ENCODE assay signal across 16 cellular contexts in the genomic region with DNA sequence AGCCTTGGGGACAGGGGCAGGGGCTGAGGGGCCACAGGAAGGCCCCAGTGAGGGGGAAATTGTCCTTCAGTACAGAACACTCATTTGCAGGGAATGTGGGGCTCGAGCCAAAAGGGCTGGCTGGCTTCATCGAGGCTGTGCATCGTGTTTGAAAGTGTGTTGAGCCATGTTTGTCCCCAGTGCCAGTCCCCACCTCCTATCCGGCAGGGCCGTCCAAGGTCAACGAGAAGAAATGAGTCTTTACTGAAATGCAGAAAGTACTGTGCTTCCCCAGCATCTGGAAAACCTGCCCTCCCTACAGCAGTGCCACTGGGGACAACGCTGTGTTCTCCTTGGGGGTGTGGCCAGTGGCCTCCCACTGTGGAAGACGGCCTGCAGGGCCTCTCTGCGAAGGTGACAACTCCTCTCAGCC.
DNase-seq lines count a peak whose midpoint lies in the region; TF ChIP-seq lines count a peak whose summit lies in the region.
"Had no signal": no experiment of that assay in that cellular context is flagged by ENCODE, and none has a peak within 500 bp of the region (broad histone marks: within the 10 kb centered on the region; RNA-seq: fewer than 3 reads in every experiment).

No MANE protein-coding gene starts in this region.

- 72% methylated on average over 5 of the region's 9 CpGs for WGBS in esophagus muscularis mucosa
- 62 to 68% methylated on average over 5 to 8 of the region's 9 CpGs for WGBS in esophagus squamous epithelium, 2 donors

- intact Hi-C loops in esophagus muscularis mucosa (cut with DNase I), result no loop called here
- intact Hi-C loops in esophagus squamous epithelium (cut with DNase I), result no loop called here

- TF ChIP-seq CTCF in esophagus muscularis mucosa (IDR thresholded peaks at IDR 0.05) (no peak), esophagus squamous epithelium (IDR thresholded peaks at IDR 0.05) (no peak)

- H3K4me1 ChIP-seq in esophagus muscularis mucosa (peaks cover 0 to 24% (median 8%) of the 10 kb centered on the region in 4 donors), esophagus squamous epithelium (peaks cover 0 to 10% (median 0%) of the 10 kb centered on the region in 3 donors)
- H3K4me1 ChIP-seq: BE2C, SJCRH30 had no signal

- no peak for TF ChIP-seq EP300 in esophagus muscularis mucosa (IDR thresholded peaks at IDR 0.05)

- H3K4me3 ChIP-seq in esophagus muscularis mucosa (no peak overlapping the region), esophagus squamous epithelium (no peak overlapping the region)
- H3K4me3 ChIP-seq: GM12878, SJCRH30 had no signal

- H3K36me3 ChIP-seq in esophagus muscularis mucosa (no peaks in the 10 kb centered on the region), esophagus squamous epithelium (no peaks in the 10 kb centered on the region)
- H3K36me3 ChIP-seq: BE2C, SJCRH30 had no signal

- H3K27me3 ChIP-seq in esophagus muscularis mucosa (no peaks in the 10 kb centered on the region), esophagus squamous epithelium (no peaks in the 10 kb centered on the region)
- H3K27me3 ChIP-seq: BE2C, SJCRH30 had no signal

- peak overlapping the region; percentile 10 to 49 (median 38) for H3K27ac ChIP-seq in esophagus muscularis mucosa (replicated peaks in 1 of 4)
- peak overlapping the region; percentile 18 for H3K27ac ChIP-seq in substantia nigra (ENCODE audit: low read depth, low read length, poor library complexity, severe bottlenecking)
- H3K27ac ChIP-seq in esophagus squamous epithelium, result peak overlapping the region in 1 of 4 donors; percentile 36
- H3K27ac ChIP-seq: SJCRH30 had no signal

- H3K9me3 ChIP-seq in esophagus muscularis mucosa (peaks cover 0 to 3% (median 0%) of the 10 kb centered on the region in 4 donors), esophagus squamous epithelium (no peaks in the 10 kb centered on the region)
- H3K9me3 ChIP-seq: BE2C, SJCRH30 had no signal

- no peak for TF ChIP-seq POLR2A in esophagus muscularis mucosa (IDR thresholded peaks at IDR 0.05; ENCODE audit: low read depth)
- no peak for TF ChIP-seq POLR2A in esophagus squamous epithelium (IDR thresholded peaks at IDR 0.05)

- DNase-seq in RPMI7951 (ENCODE audit: low read depth) (peak; percentile 11), esophagus muscularis mucosa (ENCODE audit: extremely low spot score) (peak; percentile 86), iris pigment epithelial cell (ENCODE audit: low read depth) (peak; percentile 16), substantia nigra (lab: John Stamatoyannopoulos, UW) (no peak), activated gamma-delta T cell treated with Interleukin-2 at 50 U/mL for 16 hours (no peak), esophagus squamous epithelium (lab: John Stamatoyannopoulos, UW) (no peak)
- DNase-seq in activated CD8-positive, alpha-beta memory T cell treated with anti-CD3 and anti-CD28 coated beads, Interleukin-2, amount 50 U/mL, for 4 hours, result no peak
- no peak for DNase-seq in activated CD4-positive, CD25-positive, alpha-beta regulatory T cell treated with anti-CD3 and anti-CD28 coated beads, Interleukin-2, amount 50 U/mL, for 72 hours
- DNase-seq: activated CD8-positive, alpha-beta memory T cell treated with anti-CD3 and anti-CD28 coated beads, Interleukin-2, amount 10 ng/mL, durations not matched to agents 7 days and 5 days; activated gamma-delta T cell; BE2C; MM.1S; NCI-H1694; SJCRH30; stimulated activated CD4-positive, alpha-beta T cell treated with anti-CD3 and anti-CD28 coated beads, Interleukin-4, amount 100 ng/mL, for 1 hour had no signal

Comparison
In these comparisons a context has a peak if more than half of its experiments do, and no peak if none do; other contexts are left out.
1. DNase-seq: peak in RPMI7951 (single experiment), esophagus muscularis mucosa (single experiment) and iris pigment epithelial cell (single experiment); none in substantia nigra (0 of 49), activated gamma-delta T cell treated with Interleukin-2 at 50 U/mL for 16 hours (single experiment), activated CD8-positive, alpha-beta memory T cell treated with anti-CD3 and anti-CD28 coated beads, Interleukin-2, amount 50 U/mL, for 4 hours (single experiment), esophagus squamous epithelium (single experiment) and activated CD4-positive, CD25-positive, alpha-beta regulatory T cell treated with anti-CD3 and anti-CD28 coated beads, Interleukin-2, amount 50 U/mL, for 72 hours (single experiment).